Comparison of ENCODE assay signal across 33 cellular contexts in genomic region chr15:46229263-46229662, GRCh38.
"Had no signal": no experiment of that assay in that cellular context is flagged by ENCODE, and none has a peak within 500 bp of the region (broad histone marks: within the 10 kb centered on the region; RNA-seq: fewer than 3 reads in every experiment).

No MANE protein-coding gene starts in this region.

- H3K27me3 ChIP-seq: ascending aorta, breast epithelium, cardiac muscle cell, dorsolateral prefrontal cortex, esophagus muscularis mucosa, gastroesophageal sphincter had no signal

- DNase-seq: activated CD4-positive, alpha-beta memory T cell treated with anti-CD3 and anti-CD28 coated beads, Interleukin-2, amount 10 ng/mL, durations not matched to agents 7 days and 5 days; activated CD4-positive, alpha-beta T cell treated with anti-CD3 and anti-CD28 coated beads for 36 hours; activated CD4-positive, alpha-beta T cell treated with anti-CD3 and anti-CD28 coated beads, Interleukin-2, amount 10 ng/mL, durations not matched to agents 24 days and 14 days; activated CD4-positive, CD25-positive, alpha-beta regulatory T cell; activated CD4-positive, CD25-positive, alpha-beta regulatory T cell treated with anti-CD3 and anti-CD28 coated beads, Interleukin-2, amount 50 U/mL, for 72 hours; activated CD8-positive, alpha-beta memory T cell treated with anti-CD3 and anti-CD28 coated beads, Interleukin-2, amount 50 U/mL, for 48 hours; activated gamma-delta T cell; activated naive CD4-positive, alpha-beta T cell; activated naive CD4-positive, alpha-beta T cell treated with anti-CD3 and anti-CD28 coated beads, Interleukin-2, amount 10 ng/mL, durations not matched to agents 7 days and 5 days; activated naive CD8-positive, alpha-beta T cell treated with anti-CD3 and anti-CD28 coated beads, Interleukin-2, amount 10 ng/mL, durations not matched to agents 7 days and 5 days; activated T-cell treated with anti-CD3 and anti-CD28 coated beads for 4 hours; activated T-cell treated with anti-CD3 and anti-CD28 coated beads, Interleukin-2, amount 50 U/mL, for 24 hours; activated T-cell treated with anti-CD3 and anti-CD28 coated beads, Interleukin-2, amount 50 U/mL, for 72 hours; dorsolateral prefrontal cortex; effector memory CD4-positive, alpha-beta T cell; erythroblast; foreskin melanocyte; head of caudate nucleus; T-helper 1 cell; T-helper 17 cell; T1000; WERI-Rb-1 had no signal

- H3K36me3 ChIP-seq: ascending aorta, breast epithelium, cardiac muscle cell, esophagus muscularis mucosa, gastroesophageal sphincter, WERI-Rb-1 had no signal

- ATAC-seq: activated CD4-positive, alpha-beta T cell treated with anti-CD3 and anti-CD28 coated beads for 36 hours; activated naive CD4-positive, alpha-beta T cell treated with anti-CD3 and anti-CD28 coated beads, Interleukin-2, amount 50 U/mL, for 72 hours; activated T-cell treated with anti-CD3 and anti-CD28 coated beads, Interleukin-2, amount 50 U/mL, for 72 hours; gastroesophageal sphincter; T-helper 17 cell had no signal

- H3K27me3 Mint-ChIP-seq: activated CD4-positive, alpha-beta memory T cell treated with anti-CD3 and anti-CD28 coated beads, Interleukin-2, amount 10 ng/mL, durations not matched to agents 7 days and 5 days; activated CD4-positive, alpha-beta T cell treated with anti-CD3 and anti-CD28 coated beads for 36 hours; activated CD4-positive, alpha-beta T cell treated with anti-CD3 and anti-CD28 coated beads, Interleukin-2, amount 10 ng/mL, durations not matched to agents 24 days and 14 days; activated naive CD4-positive, alpha-beta T cell treated with anti-CD3 and anti-CD28 coated beads, Interleukin-2, amount 10 ng/mL, durations not matched to agents 7 days and 5 days; activated naive CD8-positive, alpha-beta T cell treated with anti-CD3 and anti-CD28 coated beads, Interleukin-2, amount 10 ng/mL, durations not matched to agents 7 days and 5 days; activated T-cell treated with anti-CD3 and anti-CD28 coated beads, Interleukin-2, amount 50 U/mL, for 24 hours; central memory CD8-positive, alpha-beta T cell; dendritic cell treated with granulocyte-macrophage colony-stimulating factor and Interleukin-4, amounts not matched to agents 40 ng/mL and 50 ng/mL, for 4 days; T-helper 17 cell had no signal

- H3K9me3 Mint-ChIP-seq: activated CD4-positive, alpha-beta memory T cell treated with anti-CD3 and anti-CD28 coated beads, Interleukin-2, amount 10 ng/mL, durations not matched to agents 7 days and 5 days; activated CD4-positive, alpha-beta T cell treated with anti-CD3 and anti-CD28 coated beads, Interleukin-2, amount 10 ng/mL, durations not matched to agents 24 days and 14 days; activated naive CD4-positive, alpha-beta T cell treated with anti-CD3 and anti-CD28 coated beads, Interleukin-2, amount 10 ng/mL, durations not matched to agents 7 days and 5 days; activated T-cell treated with anti-CD3 and anti-CD28 coated beads, Interleukin-2, amount 50 U/mL, for 24 hours; brain; central memory CD8-positive, alpha-beta T cell; dendritic cell treated with granulocyte-macrophage colony-stimulating factor and Interleukin-4, amounts not matched to agents 40 ng/mL and 50 ng/mL, for 4 days; T-helper 2 cell treated with Interferon-gamma antibody and Interleukin-4, amounts not matched to agents 5 μg/mL and 100 μg/mL, for 36 hours had no signal

- H3K4me3 Mint-ChIP-seq: activated CD4-positive, alpha-beta memory T cell treated with anti-CD3 and anti-CD28 coated beads, Interleukin-2, amount 10 ng/mL, durations not matched to agents 7 days and 5 days; activated CD4-positive, alpha-beta T cell treated with anti-CD3 and anti-CD28 coated beads for 36 hours; activated CD4-positive, alpha-beta T cell treated with anti-CD3 and anti-CD28 coated beads, Interleukin-2, amount 10 ng/mL, durations not matched to agents 24 days and 14 days; activated naive CD4-positive, alpha-beta T cell treated with anti-CD3 and anti-CD28 coated beads, Interleukin-2, amount 10 ng/mL, durations not matched to agents 7 days and 5 days; activated naive CD8-positive, alpha-beta T cell treated with anti-CD3 and anti-CD28 coated beads, Interleukin-2, amount 10 ng/mL, durations not matched to agents 7 days and 5 days; activated T-cell treated with anti-CD3 and anti-CD28 coated beads, Interleukin-2, amount 50 U/mL, for 24 hours; activated T-cell treated with anti-CD3 and anti-CD28 coated beads, Interleukin-2, amount 50 U/mL, for 72 hours; brain; central memory CD8-positive, alpha-beta T cell; dendritic cell treated with granulocyte-macrophage colony-stimulating factor and Interleukin-4, amounts not matched to agents 40 ng/mL and 50 ng/mL, for 4 days; T-helper 17 cell; T-helper 2 cell treated with Interferon-gamma antibody and Interleukin-4, amounts not matched to agents 5 μg/mL and 100 μg/mL, for 36 hours had no signal

- H3K27ac ChIP-seq: ascending aorta, breast epithelium, cardiac muscle cell, coronary artery, dorsolateral prefrontal cortex, esophagus muscularis mucosa, gastroesophageal sphincter, WERI-Rb-1 had no signal

- H3K4me1 Mint-ChIP-seq: activated CD4-positive, alpha-beta memory T cell treated with anti-CD3 and anti-CD28 coated beads, Interleukin-2, amount 10 ng/mL, durations not matched to agents 7 days and 5 days; activated CD4-positive, alpha-beta T cell treated with anti-CD3 and anti-CD28 coated beads for 36 hours; activated CD4-positive, alpha-beta T cell treated with anti-CD3 and anti-CD28 coated beads, Interleukin-2, amount 10 ng/mL, durations not matched to agents 24 days and 14 days; activated naive CD4-positive, alpha-beta T cell treated with anti-CD3 and anti-CD28 coated beads, Interleukin-2, amount 10 ng/mL, durations not matched to agents 7 days and 5 days; activated naive CD8-positive, alpha-beta T cell treated with anti-CD3 and anti-CD28 coated beads, Interleukin-2, amount 10 ng/mL, durations not matched to agents 7 days and 5 days; brain; central memory CD8-positive, alpha-beta T cell; T-helper 17 cell had no signal

- H3K27ac Mint-ChIP-seq: activated CD4-positive, alpha-beta memory T cell treated with anti-CD3 and anti-CD28 coated beads, Interleukin-2, amount 10 ng/mL, durations not matched to agents 7 days and 5 days; activated CD4-positive, alpha-beta T cell treated with anti-CD3 and anti-CD28 coated beads for 36 hours; activated CD4-positive, alpha-beta T cell treated with anti-CD3 and anti-CD28 coated beads, Interleukin-2, amount 10 ng/mL, durations not matched to agents 24 days and 14 days; activated naive CD4-positive, alpha-beta T cell treated with anti-CD3 and anti-CD28 coated beads, Interleukin-2, amount 10 ng/mL, durations not matched to agents 7 days and 5 days; activated naive CD4-positive, alpha-beta T cell treated with anti-CD3 and anti-CD28 coated beads, Interleukin-2, amount 50 U/mL, for 72 hours; activated naive CD8-positive, alpha-beta T cell treated with anti-CD3 and anti-CD28 coated beads, Interleukin-2, amount 10 ng/mL, durations not matched to agents 7 days and 5 days; activated T-cell treated with anti-CD3 and anti-CD28 coated beads, Interleukin-2, amount 50 U/mL, for 24 hours; activated T-cell treated with anti-CD3 and anti-CD28 coated beads, Interleukin-2, amount 50 U/mL, for 72 hours; brain; dendritic cell treated with granulocyte-macrophage colony-stimulating factor and Interleukin-4, amounts not matched to agents 40 ng/mL and 50 ng/mL, for 4 days; T-helper 17 cell; T-helper 2 cell treated with Interferon-gamma antibody and Interleukin-4, amounts not matched to agents 5 μg/mL and 100 μg/mL, for 36 hours had no signal

- H3K4me3 ChIP-seq: ascending aorta, breast epithelium, cardiac muscle cell, coronary artery, dorsolateral prefrontal cortex, esophagus muscularis mucosa, gastroesophageal sphincter had no signal

- H3K4me1 ChIP-seq: ascending aorta, breast epithelium, esophagus muscularis mucosa, gastroesophageal sphincter had no signal

- H3K9me3 ChIP-seq: ascending aorta, breast epithelium, esophagus muscularis mucosa, gastroesophageal sphincter had no signal

- H3K36me3 Mint-ChIP-seq: activated naive CD4-positive, alpha-beta T cell treated with anti-CD3 and anti-CD28 coated beads, Interleukin-2, amount 10 ng/mL, durations not matched to agents 7 days and 5 days; activated naive CD4-positive, alpha-beta T cell treated with anti-CD3 and anti-CD28 coated beads, Interleukin-2, amount 50 U/mL, for 72 hours; activated naive CD8-positive, alpha-beta T cell treated with anti-CD3 and anti-CD28 coated beads, Interleukin-2, amount 10 ng/mL, durations not matched to agents 7 days and 5 days; brain had no signal
